ENCODE assay signal across 1 cellular context in genomic region chr6:16136086-16136485, GRCh38.
TF ChIP-seq lines count a peak whose summit lies in the region.

No MANE protein-coding gene starts in this region.

TF ChIP-seq in SK-N-SH treated with all-trans-retinoic acid at 6 μM for 48 hours, 23 proteins besides CTCF, POLR2A, EP300 and RAD21:
- TF ChIP-seq POU6F1 (CRISPR knock-in tag; IDR thresholded peaks at IDR 0.05; ENCODE audit: borderline replicate concordance, low read depth) (no peak), PPARA (CRISPR knock-in tag; IDR thresholded peaks at IDR 0.05; ENCODE audit: borderline replicate concordance) (no peak), ZNF70 (CRISPR knock-in tag; IDR thresholded peaks at IDR 0.05) (no peak), RARB (CRISPR knock-in tag; IDR thresholded peaks at IDR 0.05) (no peak), OSR1 (CRISPR knock-in tag; IDR thresholded peaks at IDR 0.05) (no peak), ARNTL (CRISPR knock-in tag; IDR thresholded peaks at IDR 0.05; ENCODE audit: borderline replicate concordance, low read depth) (no peak), BACH2 (CRISPR knock-in tag; IDR thresholded peaks at IDR 0.05; ENCODE audit: borderline replicate concordance) (no peak), CREB5 (CRISPR knock-in tag; IDR thresholded peaks at IDR 0.05; ENCODE audit: low read depth) (no peak)
